33 cellular contexts compared by ENCODE assay signal in the genomic region with DNA sequence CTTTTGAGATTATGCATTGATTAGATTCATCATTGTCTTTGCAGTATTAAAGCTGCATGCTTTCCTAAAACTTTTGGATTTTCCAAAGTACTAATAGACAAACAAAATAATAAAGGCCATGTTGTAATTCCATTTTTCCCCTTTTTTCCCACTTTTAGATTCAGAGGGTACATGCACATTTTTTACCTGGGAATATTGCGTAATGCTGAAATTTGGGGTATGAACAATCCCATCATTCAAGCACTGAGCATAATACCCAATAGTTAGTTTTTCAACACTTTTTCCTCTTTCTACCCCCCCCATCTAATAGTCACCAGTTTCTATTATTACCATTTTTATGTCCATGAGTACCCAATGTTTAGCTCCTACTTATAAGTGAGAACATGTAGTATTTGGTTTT.
"Had no signal": no experiment of that assay in that cellular context is flagged by ENCODE, and none has a peak within 500 bp of the region (broad histone marks: within the 10 kb centered on the region; RNA-seq: fewer than 3 reads in every experiment).

No MANE protein-coding gene starts in this region.

- H3K4me3 ChIP-seq: adrenal gland, ascending aorta, body of pancreas, breast epithelium, cardiac muscle cell had no signal

- H3K36me3 ChIP-seq: adrenal gland, ascending aorta, brain microvascular endothelial cell, breast epithelium, cardiac muscle cell had no signal

- ATAC-seq: activated naive CD4-positive, alpha-beta T cell treated with anti-CD3 and anti-CD28 coated beads, Interleukin-2, amount 50 U/mL, for 72 hours; activated naive CD8-positive, alpha-beta T cell treated with anti-CD3 and anti-CD28 coated beads, Interleukin-2, amount 50 U/mL, for 24 hours; activated T-cell treated with anti-CD3 and anti-CD28 coated beads, Interleukin-2, amount 50 U/mL, for 4 hours; activated T-cell treated with anti-CD3 and anti-CD28 coated beads, Interleukin-2, amount 50 U/mL, for 72 hours; activated T-helper 17 cell treated with anti-CD3 and anti-CD28 coated beads, Interleukin-2, amount 50 U/mL, for 72 hours; body of pancreas had no signal

- H3K9me3 ChIP-seq: adrenal gland, ascending aorta, body of pancreas, breast epithelium had no signal

- FAIRE-seq: astrocyte, bronchial epithelial cell, colon had no signal

- H3K27me3 ChIP-seq: adrenal gland, ascending aorta, body of pancreas, brain microvascular endothelial cell, breast epithelium, cardiac muscle cell had no signal

- H3K27ac ChIP-seq: adrenal gland, ascending aorta, body of pancreas, brain microvascular endothelial cell, breast epithelium, cardiac muscle cell had no signal

- DNase-seq: activated effector memory CD4-positive, alpha-beta T cell treated with anti-CD3 and anti-CD28 coated beads, Interleukin-2, amount 50 U/mL, for 16 hours; activated effector memory CD4-positive, alpha-beta T cell treated with Interleukin-2 at 50 U/mL for 16 hours; activated gamma-delta T cell; activated gamma-delta T cell treated with Interleukin-2 at 50 U/mL for 16 hours; activated naive CD4-positive, alpha-beta T cell; activated naive CD4-positive, alpha-beta T cell treated with anti-CD3 and anti-CD28 coated beads for 36 hours; activated naive CD4-positive, alpha-beta T cell treated with anti-CD3 and anti-CD28 coated beads, Interleukin-2, amount 10 ng/mL, durations not matched to agents 7 days and 5 days; activated naive CD4-positive, alpha-beta T cell treated with anti-CD3 and anti-CD28 coated beads, Interleukin-2, amount 50 U/mL, for 16 hours; activated naive CD4-positive, alpha-beta T cell treated with Interleukin-2 at 50 U/mL for 16 hours; activated naive CD8-positive, alpha-beta T cell treated with anti-CD3 and anti-CD28 coated beads for 36 hours; activated naive CD8-positive, alpha-beta T cell treated with anti-CD3 and anti-CD28 coated beads, Interleukin-2, amount 10 ng/mL, durations not matched to agents 7 days and 5 days; activated naive CD8-positive, alpha-beta T cell treated with anti-CD3 and anti-CD28 coated beads, Interleukin-2, amount 50 U/mL, for 24 hours; activated T-cell treated with anti-CD3 and anti-CD28 coated beads, Interleukin-2, amount 50 U/mL, for 4 hours; activated T-cell treated with anti-CD3 and anti-CD28 coated beads, Interleukin-2, amount 50 U/mL, for 48 hours; activated T-cell treated with anti-CD3 and anti-CD28 coated beads, Interleukin-2, amount 50 U/mL, for 72 hours; adrenal gland; amniotic stem cell; amygdala; anterior cingulate cortex; aorta; body of pancreas; brain microvascular endothelial cell; caudate nucleus; central memory CD4-positive, alpha-beta T cell; cerebellar nuclear complex had no signal

- H3K4me1 ChIP-seq: adrenal gland, ascending aorta, body of pancreas, breast epithelium had no signal
